1 cellular context compared by ENCODE assay signal in the genomic region with DNA sequence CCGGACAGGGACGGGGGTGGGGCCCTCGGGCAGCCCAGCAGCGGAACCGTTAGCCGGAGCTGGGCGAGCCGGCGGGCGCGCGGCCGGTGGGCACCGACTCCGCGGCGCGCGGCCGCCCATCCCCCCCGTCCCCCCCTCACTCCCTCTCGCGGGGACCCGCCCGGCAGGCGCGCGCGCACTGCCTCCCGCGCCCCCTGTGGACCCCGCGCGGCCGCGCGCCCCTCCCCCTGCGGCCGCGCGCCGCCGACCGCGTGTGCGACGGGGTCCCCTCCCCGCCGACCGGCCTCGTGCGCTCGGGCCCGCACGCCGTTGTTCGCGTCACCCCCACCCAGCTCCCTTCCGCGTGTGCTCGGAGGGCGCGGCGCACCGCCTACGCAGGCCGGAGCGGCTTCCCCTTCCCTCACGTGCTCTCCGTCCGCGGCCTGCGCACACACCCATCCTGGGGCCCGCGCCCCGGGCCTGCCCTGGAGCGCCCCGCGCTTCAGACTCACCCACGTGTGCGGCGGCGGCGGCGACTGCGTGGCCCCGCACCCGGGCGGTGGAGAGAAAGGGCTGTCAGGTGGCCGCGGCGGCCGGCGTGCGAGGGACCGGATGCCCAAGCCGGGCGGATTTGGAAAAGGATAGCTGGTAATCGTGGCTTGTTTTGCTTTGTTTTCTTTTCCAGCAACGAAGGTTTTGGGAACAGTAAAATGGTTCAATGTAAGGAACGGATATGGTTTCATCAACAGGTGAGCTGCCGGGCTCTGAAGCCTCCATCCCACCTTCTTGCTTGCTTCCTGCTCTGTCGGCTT.
TF ChIP-seq lines count a peak whose summit lies in the region.

No MANE protein-coding gene starts in this region.

TF ChIP-seq in H1, 55 proteins besides CTCF, POLR2A, EP300 and RAD21 (continued from another document):
- TF ChIP-seq, protein P1, sequence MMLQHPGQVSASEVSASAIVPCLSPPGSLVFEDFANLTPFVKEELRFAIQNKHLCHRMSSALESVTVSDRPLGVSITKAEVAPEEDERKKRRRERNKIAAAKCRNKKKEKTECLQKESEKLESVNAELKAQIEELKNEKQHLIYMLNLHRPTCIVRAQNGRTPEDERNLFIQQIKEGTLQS (IDR thresholded peaks at IDR 0.05; ENCODE audit: insufficient read depth, low read depth, low read length): no peak
- TF ChIP-seq FOSL1 (IDR thresholded peaks at IDR 0.05; ENCODE audit: insufficient read depth, low read depth, low read length): no peak
- TF ChIP-seq HDAC2 (IDR thresholded peaks at IDR 0.05; ENCODE audit: borderline replicate concordance in 1 of 2, low read depth in 2 of 2, low read length in 2 of 2): peak in 1 of 2 experiments; percentile 79; a peak in 1 of 4 replicates
- TF ChIP-seq PHF8 (conservative IDR thresholded peaks at IDR 0.05; ENCODE audit: low read depth, low read length): peak; percentile 60
- TF ChIP-seq TAF1 (IDR thresholded peaks at IDR 0.05; ENCODE audit: low read depth, low read length): peak; percentile 82
- TF ChIP-seq SIN3A (conservative IDR thresholded peaks at IDR 0.05 in 1 of 2, IDR thresholded peaks at IDR 0.05 in 1 of 2; ENCODE audit: low read depth in 1 of 2, low read length in 2 of 2): peak in 1 of 2 experiments; percentile 80; a peak in 2 of 4 replicates
- peak; percentile 91 for TF ChIP-seq POLR2AphosphoS5 (IDR thresholded peaks at IDR 0.05; ENCODE audit: low read depth, low read length)
- TF ChIP-seq, protein P2, sequence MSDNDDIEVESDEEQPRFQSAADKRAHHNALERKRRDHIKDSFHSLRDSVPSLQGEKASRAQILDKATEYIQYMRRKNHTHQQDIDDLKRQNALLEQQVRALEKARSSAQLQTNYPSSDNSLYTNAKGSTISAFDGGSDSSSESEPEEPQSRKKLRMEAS (IDR thresholded peaks at IDR 0.05): peak; percentile 95
- TF ChIP-seq CHD2 (IDR thresholded peaks at IDR 0.05; ENCODE audit: low read length): no peak
